In genomic region chr10:73887038-73888015, GRCh38 we compare ENCODE assay signal across 8 cellular contexts. TPM values are rescaled to one million over a fixed set of nuclear protein-coding genes. Genes with fewer than 3 reads are reported as not detected.
DNase-seq lines count a peak whose midpoint lies in the region; ATAC-seq, FAIRE-seq and TF ChIP-seq lines count a peak whose summit lies in the region.

No MANE protein-coding gene starts in this region.

- no peaks in the 10 kb centered on the region for H3K36me3 ChIP-seq in sigmoid colon

- TF ChIP-seq CTCF in VCaP (conservative IDR thresholded peaks at IDR 0.05) (no peak), sigmoid colon (IDR thresholded peaks at IDR 0.05) (peak in 1 of 4 experiments; percentile 12)

- no peaks in the 10 kb centered on the region for H3K27me3 ChIP-seq in sigmoid colon

- ATAC-seq in Right ventricle myocardium superior (ENCODE audit: poor library complexity) (peak; percentile 77), GM21529 (IDR thresholded peaks at IDR 0.05; ENCODE audit: unreplicated experiment) (no peak)

- intact Hi-C loops in Right ventricle myocardium superior (cut with DNase I) (loop anchor here (2.0 to 5.0 kb wide), 2 partner anchors 53 to 195 kb away; no protein-coding TSS in a partner anchor), sigmoid colon (cut with DNase I) (loop anchor here (5.0 kb wide), 2 partner anchors 110 to 350 kb away; partner anchors contain the start of gene VCL)

- no peak for TF ChIP-seq EP300 in sigmoid colon (IDR thresholded peaks at IDR 0.05)

- H3K27ac ChIP-seq in VCaP (peak overlapping the region; percentile 81), sigmoid colon (peak overlapping the region; percentile 84 to 91 (median 86))

- no peak overlapping the region for H3K4me3 ChIP-seq in sigmoid colon

- H3K9me3 ChIP-seq in sigmoid colon: no peaks in the 10 kb centered on the region

- no peak for TF ChIP-seq POLR2A in sigmoid colon (IDR thresholded peaks at IDR 0.05)

- DNase-seq in HTR-8/SVneo (ENCODE audit: insufficient read length, low spot score): peak; percentile 84
- peak; percentile 85 for DNase-seq in Right ventricle myocardium superior
- peak; percentile 91 for DNase-seq in sigmoid colon
- DNase-seq in NCI-H2029 (lab: John Stamatoyannopoulos, UW): no peak
- DNase-seq in AML-193 (lab: John Stamatoyannopoulos, UW): no peak
- DNase-seq in SK-N-DZ (ENCODE audit: low spot score): no peak

- WGBS in sigmoid colon, 2 donors: 54 to 65% methylated on average over 15 of the region's 15 CpGs

- H3K4me1 ChIP-seq in sigmoid colon: peaks cover 0 to 34% (median 32%) of the 10 kb centered on the region in 4 donors

- peak; percentile 91 for FAIRE-seq in HTR-8/SVneo (lab: Jason Lieb, UNC)

RNA-seq across cellular contexts. Expression of gene CAMK2G, which starts 13.0 kb away (rescaled TPM):
- total RNA-seq in Right ventricle myocardium superior (11.2 TPM), sigmoid colon (100 to 1,000 TPM; 153 to 221 (median 209) TPM)
- 10 to 100 TPM; 14.4 to 34.8 (median 17.6) TPM for polyA plus RNA-seq in sigmoid colon
- polyA plus RNA-seq in SK-N-DZ (2014; cell fraction: cytosol; rRNA removed): 50.3 and 68.4 TPM in 2 replicates
- polyA plus RNA-seq in SK-N-DZ (2014; cell fraction: nucleus; rRNA removed): 118 and 135 TPM in 2 replicates

RNA-seq across cellular contexts. Expression of gene PLAU, which starts 23.6 kb away (rescaled TPM):
- total RNA-seq in Right ventricle myocardium superior (7.5 TPM), sigmoid colon (1 to 10 TPM; 2.5 to 9.4 (median 3.7) TPM)
- polyA plus RNA-seq in sigmoid colon: 10 to 100 TPM in 1 of 3 donors, 1 to 10 TPM in 2; 3.6 to 15.7 (median 9.9) TPM
- 0.06 TPM in 1 of 2 replicates, not detected in the other for polyA plus RNA-seq in SK-N-DZ (2014; cell fraction: cytosol; rRNA removed)
- polyA plus RNA-seq in SK-N-DZ (2014; cell fraction: nucleus; rRNA removed): not detected in 2 replicates

Comparison
In these comparisons a context has a peak if more than half of its experiments do, and no peak if none do; other contexts are left out.
1. DNase-seq: peak in HTR-8/SVneo (single experiment), Right ventricle myocardium superior (single experiment) and sigmoid colon (single experiment); none in NCI-H2029 (single experiment), AML-193 (0 of 2) and SK-N-DZ (single experiment).
2. RNA of gene CAMK2G, which starts 13.0 kb away (total RNA-seq): 153 to 221 TPM in sigmoid colon; 11.2 TPM in Right ventricle myocardium superior (single experiment); every median in the first group is over 10 times any median in the second.